8 cellular contexts compared by ENCODE assay signal in genomic region chr3:19931767-19932188, GRCh38. TPM values are rescaled to one million over a fixed set of nuclear protein-coding genes. Genes with fewer than 3 reads are reported as not detected.
A peak's percentile ranks its signal among the peaks of the same experiment; 100 is the strongest.
DNase-seq lines count a peak whose midpoint lies in the region; ATAC-seq and TF ChIP-seq lines count a peak whose summit lies in the region.

No MANE protein-coding gene starts in this region.

- POLR2A ChIA-PET in SK-N-SH (lab: Yijun Ruan, JAX) = no interaction called here
- POLR2A ChIA-PET in PC-3 (lab: Charles Lee; ENCODE audit: unreplicated experiment) = no interaction called here

- ATAC-seq in SK-N-SH treated with all-trans-retinoic acid at 6 μM for 48 hours (no peak; the same call in 1 of the 3 replicates), HG02938 (IDR thresholded peaks at IDR 0.05; ENCODE audit: unreplicated experiment) (peak; percentile 49), PC-3 (peak; percentile 88)

- H3K4me3 ChIP-seq in SK-N-SH (ENCODE audit: low read depth in 2 of 2, low read length in 1 of 2) = no peak overlapping the region
- no peak overlapping the region for H3K4me3 ChIP-seq in PC-3 (ENCODE audit: low read length)

- H3K27ac ChIP-seq in SK-N-SH (ENCODE audit: low read depth in 2 of 2, low read length in 1 of 2) = no peak overlapping the region
- peak overlapping the region; percentile 65 for H3K27ac ChIP-seq in PC-3 (ENCODE audit: low read length)

- DNase-seq in SK-N-SH (no peak), PC-3 (peak; percentile 80), pons (ENCODE audit: low spot score) (peak; percentile 12), HuH-7 (ENCODE audit: low spot score) (no peak), mesenteric fat pad (ENCODE audit: low spot score) (no peak), iPS-NIHi11 (ENCODE audit: low spot score) (no peak)

- TF ChIP-seq CTCF in SK-N-SH (IDR thresholded peaks at IDR 0.05) (no peak), PC-3 (conservative IDR thresholded peaks at IDR 0.05; ENCODE audit: low read depth, low read length) (no peak)

- no peaks in the 10 kb centered on the region for H3K9me2 ChIP-seq in SK-N-SH
- H3K9me2 ChIP-seq in PC-3 (replicated peaks; ENCODE audit: low read length) = no peaks in the 10 kb centered on the region

- H2AFZ ChIP-seq in SK-N-SH (ENCODE audit: low read depth) (no peak overlapping the region), PC-3 (ENCODE audit: low read length) (no peak overlapping the region)

- H3F3A ChIP-seq in SK-N-SH (replicated peaks; ENCODE audit: insufficient read depth) (peaks cover 3% of the 10 kb centered on the region), PC-3 (ENCODE audit: low read length, unreplicated experiment) (no peaks in the 10 kb centered on the region)

- TF ChIP-seq RAD21 in SK-N-SH (IDR thresholded peaks at IDR 0.05; ENCODE audit: low read length) = no peak

- CTCF ChIA-PET in SK-N-SH (lab: Yijun Ruan, JAX) (no interaction called here), PC-3 (lab: Charles Lee) (no interaction called here)

- peak in 1 of 2 experiments; percentile 30; a peak in 1 of 4 replicates for TF ChIP-seq EP300 in SK-N-SH (IDR thresholded peaks at IDR 0.05; ENCODE audit: borderline replicate concordance in 1 of 2, low read depth in 1 of 2, low read length in 1 of 2)

- BruUV-seq in PC-3 (replicated peaks; lab: Mats Ljungman, UMichigan) = no TSS peak

- H3K9me3 ChIP-seq in SK-N-SH = no peaks in the 10 kb centered on the region
- no peaks in the 10 kb centered on the region for H3K9me3 ChIP-seq in PC-3 (ENCODE audit: low read length)

- H4K20me1 ChIP-seq in SK-N-SH (ENCODE audit: insufficient read depth) (no peaks in the 10 kb centered on the region), PC-3 (ENCODE audit: low read length) (no peaks in the 10 kb centered on the region)

- peak overlapping the region; percentile 17; the same call in 1 of the 2 replicates for H3K4me2 ChIP-seq in SK-N-SH
- H3K4me2 ChIP-seq in PC-3 (ENCODE audit: low read length) = peak overlapping the region; percentile 35; the same call in 1 of the 2 replicates

- intact Hi-C loops in PC-3 (cut with micrococcal nuclease) = no loop called here

- H3K36me3 ChIP-seq in SK-N-SH (replicated peaks in 1 of 2; ENCODE audit: control insufficient read depth in 1 of 2, insufficient read depth in 2 of 2, low read length in 1 of 2) = no peaks in the 10 kb centered on the region
- no peaks in the 10 kb centered on the region for H3K36me3 ChIP-seq in PC-3 (ENCODE audit: low read depth, low read length)

- WGBS in SK-N-SH (ENCODE audit: low lambda C conversion rate) = 8% methylated on average over 1 of the region's 1 CpG

- H3K9ac ChIP-seq in SK-N-SH (no peak overlapping the region), PC-3 (ENCODE audit: low read length) (no peak overlapping the region)

- no peaks in the 10 kb centered on the region for H3K27me3 ChIP-seq in SK-N-SH (ENCODE audit: insufficient read depth)
- H3K27me3 ChIP-seq in PC-3 (ENCODE audit: low read length) = no peaks in the 10 kb centered on the region

- H3K4me1 ChIP-seq in SK-N-SH (ENCODE audit: control insufficient read depth in 1 of 2, insufficient read depth in 2 of 2, low read depth in 1 of 2, low read length in 1 of 2) = peaks cover 0 to 4% of the 10 kb centered on the region in 2 experiments; a peak in 1 of 4 replicates
- peaks cover 17% of the 10 kb centered on the region for H3K4me1 ChIP-seq in PC-3 (ENCODE audit: insufficient read depth, low read length)

- H3K79me2 ChIP-seq in SK-N-SH (ENCODE audit: insufficient read depth) (no peaks in the 10 kb centered on the region), PC-3 (ENCODE audit: low read length) (no peaks in the 10 kb centered on the region)

TF ChIP-seq in SK-N-SH, 30 proteins besides CTCF, POLR2A, EP300 and RAD21:
- TF ChIP-seq GATA2 (CRISPR knock-in tag; IDR thresholded peaks at IDR 0.05) (no peak), SIN3A (IDR thresholded peaks at IDR 0.05; ENCODE audit: borderline replicate concordance, low read depth, low read length) (no peak), PBX3 (IDR thresholded peaks at IDR 0.05) (peak; percentile 69), SMC3 (IDR thresholded peaks at IDR 0.05; ENCODE audit: low read depth, low read length) (no peak), FOSL2 (IDR thresholded peaks at IDR 0.05; ENCODE audit: borderline replicate concordance, low read depth) (peak; percentile 48; the same call in 1 of the 2 replicates), ZBTB33 (IDR thresholded peaks at IDR 0.05; ENCODE audit: borderline replicate concordance, low read depth) (no peak), JUND (IDR thresholded peaks at IDR 0.05) (peak; percentile 47), TAF1 (IDR thresholded peaks at IDR 0.05; ENCODE audit: borderline replicate concordance, low read depth, low read length) (no peak), TCF12 (IDR thresholded peaks at IDR 0.05) (peak; percentile 70), POLR2AphosphoS5 (IDR thresholded peaks at IDR 0.05; ENCODE audit: low read depth, low read length) (no peak)

TF ChIP-seq in SK-N-SH treated with all-trans-retinoic acid at 6 μM for 48 hours, 23 proteins besides CTCF, POLR2A, EP300 and RAD21:
- no peak for TF ChIP-seq ZFP30 (CRISPR knock-in tag; IDR thresholded peaks at IDR 0.05)
TF ChIP-seq in SK-N-SH treated with all-trans-retinoic acid at 6 μM for 48 hours: peak in this region for 0.

RNA-seq across cellular contexts. Expression of gene EFHB, which starts 2.2 kb away (rescaled TPM):
- polyA plus RNA-seq in SK-N-SH (2012; rRNA removed) = 0.50 and 0.58 TPM in 2 replicates
- 0.59 and 0.94 TPM in 2 replicates for polyA plus RNA-seq in SK-N-SH (2012; cell fraction: cytosol; rRNA removed)
- 0.87 and 1.4 TPM in 2 replicates for polyA plus RNA-seq in SK-N-SH (2012; cell fraction: nucleus; rRNA removed)
- total RNA-seq in PC-3 (2014; rRNA removed) (not detected in 2 replicates), mesenteric fat pad (1.3 TPM)

RNA-seq across cellular contexts. Expression of gene RAB5A, which starts 15.1 kb away (rescaled TPM):
- 26.9 and 31.0 TPM in 2 replicates for polyA plus RNA-seq in SK-N-SH (2012; rRNA removed)
- 33.6 and 42.5 TPM in 2 replicates for polyA plus RNA-seq in SK-N-SH (2012; cell fraction: cytosol; rRNA removed)
- 14.8 and 16.8 TPM in 2 replicates for polyA plus RNA-seq in SK-N-SH (2012; cell fraction: nucleus; rRNA removed)
- total RNA-seq in PC-3 (2014; rRNA removed) = 61.3 and 86.8 TPM in 2 replicates
- 70.3 TPM for total RNA-seq in mesenteric fat pad

Comparison
In these comparisons a context has a peak if more than half of its experiments do, and no peak if none do; other contexts are left out.
1. DNase-seq: peak in PC-3 (single experiment) and pons (single experiment); none in SK-N-SH (single experiment), HuH-7 (single experiment), mesenteric fat pad (single experiment) and iPS-NIHi11 (single experiment).